ENCODE assay signal across 8 cellular contexts in genomic region chr3:169759256-169759655, GRCh38. TPM values are rescaled to one million over a fixed set of nuclear protein-coding genes. Genes with fewer than 3 reads are reported as not detected.
A peak's percentile ranks its signal among the peaks of the same experiment; 100 is the strongest.
DNase-seq lines count a peak whose midpoint lies in the region; ATAC-seq and TF ChIP-seq lines count a peak whose summit lies in the region.

No MANE protein-coding gene starts in this region.

- H3K36me3 ChIP-seq in GM23248 (ENCODE audit: low read depth) = no peaks in the 10 kb centered on the region

- in situ Hi-C loops in GM23248 (cut with MboI) = no loop called here

- ATAC-seq in GM18498 (IDR thresholded peaks at IDR 0.05; ENCODE audit: unreplicated experiment) (peak; percentile 45), HG03280 (IDR thresholded peaks at IDR 0.05; ENCODE audit: unreplicated experiment) (no peak), HG02798 (IDR thresholded peaks at IDR 0.05; ENCODE audit: poor library complexity, unreplicated experiment) (no peak)
- peak; percentile 66 for ATAC-seq in central memory CD8-positive, alpha-beta T cell (replicated peaks; ENCODE audit: extremely low read depth, poor library complexity, severe bottlenecking)

- H4K20me1 ChIP-seq in GM23248 (ENCODE audit: insufficient read depth) = no peaks in the 10 kb centered on the region

- H3K4me3 ChIP-seq in GM23248 = no peak overlapping the region; the same call in 1 of the 2 replicates

- H3K27ac ChIP-seq in GM23248 = peak overlapping the region; percentile 3; the same call in 1 of the 2 replicates

- no peaks in the 10 kb centered on the region for H3K79me2 ChIP-seq in GM23248 (ENCODE audit: insufficient read depth)

- DNase-seq in GM23248 (peak; percentile 76), M059J (ENCODE audit: low read depth) (peak; percentile 66), NCI-H1930 (lab: John Stamatoyannopoulos, UW) (no peak), nephron progenitor cell (no peak)
- no peak for DNase-seq in central memory CD8-positive, alpha-beta T cell (ENCODE audit: low spot score in 2 of 2)

- no peaks in the 10 kb centered on the region for H3K9me3 ChIP-seq in GM23248 (ENCODE audit: low read depth)

- no peaks in the 10 kb centered on the region for H3K27me3 ChIP-seq in GM23248 (replicated peaks; ENCODE audit: insufficient read depth)

- peak overlapping the region; percentile 51 for H2AFZ ChIP-seq in GM23248

- 29 to 37% methylated on average over 2 of the region's 2 CpGs for WGBS in GM23248 (ENCODE audit: low coverage in 1 of 2, low lambda C conversion rate in 2 of 2, missing lambda C conversion rate in 2 of 2), 2 experiments

- no peak overlapping the region for H3K9ac ChIP-seq in GM23248

- no peak overlapping the region for H3K4me3 Mint-ChIP-seq in central memory CD8-positive, alpha-beta T cell
- no peak overlapping the region for H3K4me3 Mint-ChIP-seq in nephron progenitor cell

- peaks cover 14% of the 10 kb centered on the region for H3K4me1 Mint-ChIP-seq in central memory CD8-positive, alpha-beta T cell
- H3K4me1 Mint-ChIP-seq in nephron progenitor cell = peaks cover 4% of the 10 kb centered on the region

- H3K4me1 ChIP-seq in GM23248 (ENCODE audit: insufficient read depth) = peaks cover 14% of the 10 kb centered on the region

- H3K27me3 Mint-ChIP-seq in central memory CD8-positive, alpha-beta T cell = no peaks in the 10 kb centered on the region
- peaks cover 11% of the 10 kb centered on the region for H3K27me3 Mint-ChIP-seq in nephron progenitor cell (ENCODE audit: low read depth, poor library complexity)

- TF ChIP-seq CTCF in nephron progenitor cell (IDR thresholded peaks at IDR 0.05) = no peak

- H3K9me3 Mint-ChIP-seq in central memory CD8-positive, alpha-beta T cell = no peaks in the 10 kb centered on the region
- peaks cover 11% of the 10 kb centered on the region for H3K9me3 Mint-ChIP-seq in nephron progenitor cell

- H3K36me3 Mint-ChIP-seq in central memory CD8-positive, alpha-beta T cell (ENCODE audit: insufficient read depth) = peaks cover 2% of the 10 kb centered on the region
- H3K36me3 Mint-ChIP-seq in nephron progenitor cell (ENCODE audit: low read depth) = peaks cover 4% of the 10 kb centered on the region

- no peak overlapping the region for H3K27ac Mint-ChIP-seq in central memory CD8-positive, alpha-beta T cell (ENCODE audit: low read depth)
- no peak overlapping the region for H3K27ac Mint-ChIP-seq in nephron progenitor cell

- H3F3A ChIP-seq in GM23248 (ENCODE audit: insufficient read depth) = peaks cover 22% of the 10 kb centered on the region

- H3K9me2 ChIP-seq in GM23248 (ENCODE audit: insufficient read depth) = no peaks in the 10 kb centered on the region

- H3K4me2 ChIP-seq in GM23248 (ENCODE audit: unreplicated experiment) = peak overlapping the region; percentile 24

RNA-seq across cellular contexts. Expression of gene TERC, which starts 5.6 kb away (rescaled TPM):
- 59.2 and 59.7 TPM in 2 replicates for total RNA-seq in GM23248 (2014; rRNA removed; shearing (Covaris generic))
- not detected in 2 replicates for polyA plus RNA-seq in GM23248 (2016; fragmentation: Nextera tagmentation; extraction: Ambion mirVana)
- 33.4 and 110 TPM in 2 replicates for total RNA-seq in M059J (2014; rRNA removed; shearing (Covaris generic))

RNA-seq across cellular contexts. Expression of gene ACTRT3, which starts 10.1 kb away (rescaled TPM):
- total RNA-seq in GM23248 (2014; rRNA removed; shearing (Covaris generic)) = 2.8 and 5.2 TPM in 2 replicates
- 3.3 and 3.6 TPM in 2 replicates for polyA plus RNA-seq in GM23248 (2016; fragmentation: Nextera tagmentation; extraction: Ambion mirVana)
- 1.7 and 2.9 TPM in 2 replicates for total RNA-seq in M059J (2014; rRNA removed; shearing (Covaris generic))

RNA-seq across cellular contexts. Expression of gene MYNN, which starts 13.9 kb away (rescaled TPM):
- 18.4 and 19.6 TPM in 2 replicates for total RNA-seq in GM23248 (2014; rRNA removed; shearing (Covaris generic))
- 14.4 and 14.5 TPM in 2 replicates for polyA plus RNA-seq in GM23248 (2016; fragmentation: Nextera tagmentation; extraction: Ambion mirVana)
- 22.0 and 27.2 TPM in 2 replicates for total RNA-seq in M059J (2014; rRNA removed; shearing (Covaris generic))

RNA-seq across cellular contexts. Expression of gene LRRIQ4, which starts 53.4 kb away (rescaled TPM):
- total RNA-seq in GM23248 (2014; rRNA removed; shearing (Covaris generic)) = not detected in 2 replicates
- not detected in 2 replicates for polyA plus RNA-seq in GM23248 (2016; fragmentation: Nextera tagmentation; extraction: Ambion mirVana)
- not detected in 2 replicates for total RNA-seq in M059J (2014; rRNA removed; shearing (Covaris generic))

RNA-seq across cellular contexts. Expression of gene LRRC34, which starts 53.4 kb away (rescaled TPM):
- total RNA-seq in GM23248 (2014; rRNA removed; shearing (Covaris generic)) = 3.4 and 9.4 TPM in 2 replicates
- polyA plus RNA-seq in GM23248 (2016; fragmentation: Nextera tagmentation; extraction: Ambion mirVana) = 4.2 and 5.9 TPM in 2 replicates
- total RNA-seq in M059J (2014; rRNA removed; shearing (Covaris generic)) = 0.71 and 1.6 TPM in 2 replicates

Comparison
In these comparisons a context has a peak if more than half of its experiments do, and no peak if none do; other contexts are left out.
1. ATAC-seq: peak in GM18498 (single experiment) and central memory CD8-positive, alpha-beta T cell (single experiment); none in HG03280 (single experiment) and HG02798 (single experiment).
2. DNase-seq: peak in GM23248 (single experiment) and M059J (single experiment); none in central memory CD8-positive, alpha-beta T cell (0 of 2), NCI-H1930 (0 of 2) and nephron progenitor cell (single experiment).